Comparison of ENCODE assay signal across 12 cellular contexts in genomic region chr10:28087675-28088351, GRCh38.
DNase-seq lines count a peak whose midpoint lies in the region; ATAC-seq and TF ChIP-seq lines count a peak whose summit lies in the region.
"Had no signal": no experiment of that assay in that cellular context is flagged by ENCODE, and none has a peak within 500 bp of the region (broad histone marks: within the 10 kb centered on the region; RNA-seq: fewer than 3 reads in every experiment).

No MANE protein-coding gene starts in this region.

- no peaks in the 10 kb centered on the region for H3K27me3 Mint-ChIP-seq in activated CD8-positive, alpha-beta T cell treated with anti-CD3 and anti-CD28 coated beads, Interleukin-2, amount 10 ng/mL, durations not matched to agents 7 days and 5 days (ENCODE audit: low read depth)
- H3K27me3 Mint-ChIP-seq in CD4-positive, alpha-beta T cell: no peaks in the 10 kb centered on the region
- H3K27me3 Mint-ChIP-seq in endothelial cell (ENCODE audit: unreplicated experiment): no peaks in the 10 kb centered on the region

- intact Hi-C loops in CD4-positive, alpha-beta T cell (cut with DNase I, micrococcal nuclease): no loop called here

- H3K4me1 ChIP-seq in foreskin keratinocyte: peaks cover 3% of the 10 kb centered on the region
- H3K4me1 ChIP-seq: uterus had no signal

- ATAC-seq in activated CD8-positive, alpha-beta T cell treated with anti-CD3 and anti-CD28 coated beads, Interleukin-2, amount 10 ng/mL, durations not matched to agents 7 days and 5 days: no peak
- ATAC-seq in foreskin keratinocyte: peak; percentile 73
- no peak for ATAC-seq in CD4-positive, alpha-beta T cell (ENCODE audit: poor library complexity)
- ATAC-seq in HG03280 (IDR thresholded peaks at IDR 0.05; ENCODE audit: unreplicated experiment): no peak

- TF ChIP-seq CTCF in foreskin keratinocyte (conservative IDR thresholded peaks at IDR 0.05) (no peak), endothelial cell (IDR thresholded peaks at IDR 0.05; ENCODE audit: unreplicated experiment) (no peak)
- no peak for TF ChIP-seq CTCF in CD4-positive, alpha-beta T cell (IDR thresholded peaks at IDR 0.05)

- H3K27ac ChIP-seq in foreskin keratinocyte: no peak overlapping the region
- H3K27ac ChIP-seq in CD4-positive, alpha-beta T cell (ENCODE audit: low read depth, low read length): no peak overlapping the region
- H3K27ac ChIP-seq: hepatocyte, uterus had no signal

- H3K9me3 ChIP-seq in CD4-positive, alpha-beta T cell (ENCODE audit: control insufficient read depth, low read length): no peaks in the 10 kb centered on the region
- H3K9me3 ChIP-seq: uterus had no signal

- POLR2A ChIA-PET in activated CD8-positive, alpha-beta T cell treated with anti-CD3 and anti-CD28 coated beads, Interleukin-2, amount 10 ng/mL, durations not matched to agents 7 days and 5 days (lab: Charles Lee): no interaction called here
- POLR2A ChIA-PET in CD4-positive, alpha-beta T cell (lab: Charles Lee): no interaction called here

- H3K4me1 Mint-ChIP-seq in activated CD8-positive, alpha-beta T cell treated with anti-CD3 and anti-CD28 coated beads, Interleukin-2, amount 10 ng/mL, durations not matched to agents 7 days and 5 days (ENCODE audit: low read depth): peaks cover 7% of the 10 kb centered on the region
- no peaks in the 10 kb centered on the region for H3K4me1 Mint-ChIP-seq in CD4-positive, alpha-beta T cell (ENCODE audit: low read depth)
- H3K4me1 Mint-ChIP-seq in endothelial cell (ENCODE audit: unreplicated experiment): no peaks in the 10 kb centered on the region

- H3K36me3 Mint-ChIP-seq in activated CD8-positive, alpha-beta T cell treated with anti-CD3 and anti-CD28 coated beads, Interleukin-2, amount 10 ng/mL, durations not matched to agents 7 days and 5 days (ENCODE audit: low read depth): peaks cover 39% of the 10 kb centered on the region
- H3K36me3 Mint-ChIP-seq in CD4-positive, alpha-beta T cell (ENCODE audit: low read depth): peaks cover 81% of the 10 kb centered on the region
- H3K36me3 Mint-ChIP-seq in endothelial cell (ENCODE audit: low read depth, unreplicated experiment): no peaks in the 10 kb centered on the region

- peak overlapping the region; percentile 37 for H3K27ac Mint-ChIP-seq in activated CD8-positive, alpha-beta T cell treated with anti-CD3 and anti-CD28 coated beads, Interleukin-2, amount 10 ng/mL, durations not matched to agents 7 days and 5 days
- no peak overlapping the region for H3K27ac Mint-ChIP-seq in CD4-positive, alpha-beta T cell
- H3K27ac Mint-ChIP-seq in endothelial cell (ENCODE audit: unreplicated experiment): no peak overlapping the region

- H3K9me3 Mint-ChIP-seq in activated CD8-positive, alpha-beta T cell treated with anti-CD3 and anti-CD28 coated beads, Interleukin-2, amount 10 ng/mL, durations not matched to agents 7 days and 5 days (ENCODE audit: insufficient read depth): peaks cover 13% of the 10 kb centered on the region
- no peaks in the 10 kb centered on the region for H3K9me3 Mint-ChIP-seq in CD4-positive, alpha-beta T cell
- no peaks in the 10 kb centered on the region for H3K9me3 Mint-ChIP-seq in endothelial cell (ENCODE audit: unreplicated experiment)

- no peaks in the 10 kb centered on the region for H3K27me3 ChIP-seq in foreskin keratinocyte
- H3K27me3 ChIP-seq in CD4-positive, alpha-beta T cell (ENCODE audit: control insufficient read depth, insufficient read depth, low read length): no peaks in the 10 kb centered on the region
- H3K27me3 ChIP-seq: hepatocyte, uterus had no signal

- DNase-seq in AML-193 (lab: John Stamatoyannopoulos, UW) (peak; percentile 31 to 45), HT1080 (ENCODE audit: low read depth) (peak; percentile 70), foreskin keratinocyte (peak; percentile 55 to 61), endothelial cell (ENCODE audit: low spot score) (no peak), mucosa of gallbladder (ENCODE audit: low spot score) (no peak)
- DNase-seq in activated CD8-positive, alpha-beta T cell treated with anti-CD3 and anti-CD28 coated beads, Interleukin-2, amount 10 ng/mL, durations not matched to agents 7 days and 5 days: no peak
- DNase-seq in CD4-positive, alpha-beta T cell: no peak
- DNase-seq: DND-41; stimulated activated CD4-positive, alpha-beta T cell treated with anti-CD3 and anti-CD28 coated beads, Interleukin-4, amount 100 ng/mL, for 4 hours; uterus had no signal

- CTCF ChIA-PET in activated CD8-positive, alpha-beta T cell treated with anti-CD3 and anti-CD28 coated beads, Interleukin-2, amount 10 ng/mL, durations not matched to agents 7 days and 5 days (lab: Charles Lee): no interaction called here
- CTCF ChIA-PET in CD4-positive, alpha-beta T cell (lab: Charles Lee): interaction anchor here (0.5 kb wide), 1 partner anchor 1299 kb away, joined by 3 read pairs; no protein-coding TSS in a partner anchor

- no peak overlapping the region for H3K4me3 Mint-ChIP-seq in activated CD8-positive, alpha-beta T cell treated with anti-CD3 and anti-CD28 coated beads, Interleukin-2, amount 10 ng/mL, durations not matched to agents 7 days and 5 days
- no peak overlapping the region for H3K4me3 Mint-ChIP-seq in CD4-positive, alpha-beta T cell
- H3K4me3 Mint-ChIP-seq in endothelial cell (ENCODE audit: unreplicated experiment): no peak overlapping the region

Comparison
In these comparisons a context has a peak if more than half of its experiments do, and no peak if none do; other contexts are left out.
1. DNase-seq: peak in AML-193 (2 of 2), HT1080 (single experiment) and foreskin keratinocyte (2 of 2); none in activated CD8-positive, alpha-beta T cell treated with anti-CD3 and anti-CD28 coated beads, Interleukin-2, amount 10 ng/mL, durations not matched to agents 7 days and 5 days (single experiment), CD4-positive, alpha-beta T cell (0 of 10), endothelial cell (single experiment) and mucosa of gallbladder (single experiment).